ENCODE assay signal across 8 cellular contexts in the genomic region with DNA sequence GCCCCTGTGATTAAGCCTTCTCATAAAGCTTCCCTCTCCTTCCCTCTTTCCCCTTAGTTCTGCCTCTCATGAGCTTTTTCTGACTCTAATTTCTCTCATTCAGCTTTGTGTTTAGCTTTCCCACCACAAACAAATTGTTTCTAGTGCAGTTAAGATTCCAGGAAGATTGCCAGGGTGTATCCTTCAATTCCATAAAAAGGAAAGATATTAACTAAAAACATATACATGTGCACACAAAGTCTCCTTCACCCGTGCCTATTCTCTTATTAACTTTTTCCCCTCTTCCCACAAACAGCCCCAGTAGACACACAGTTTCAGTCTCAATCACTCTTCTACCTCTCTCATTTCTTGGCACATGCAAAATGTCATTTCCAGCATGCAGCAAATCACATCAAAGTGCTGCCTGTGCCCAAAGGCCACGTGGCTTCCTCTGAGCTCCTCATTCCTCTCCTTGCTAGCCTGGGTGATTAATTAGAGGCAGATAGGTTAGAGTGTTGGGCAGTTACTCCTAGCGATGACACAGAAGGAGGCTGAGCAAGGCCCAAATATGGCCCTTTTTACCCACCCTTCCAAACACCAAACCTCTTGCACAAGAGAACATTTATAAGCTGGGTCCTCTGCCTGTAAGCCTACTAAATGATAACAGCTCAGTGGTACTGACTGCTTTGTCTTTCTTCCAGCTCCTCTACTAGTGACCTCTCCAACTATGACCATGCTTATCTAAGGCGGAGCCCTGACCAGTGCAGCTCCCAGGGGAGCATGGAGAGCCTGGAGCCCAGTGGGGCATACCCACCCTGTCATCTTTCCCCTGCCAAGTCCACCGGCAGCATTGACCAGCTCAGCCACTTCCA.
DNase-seq lines count a peak whose midpoint lies in the region; ATAC-seq and TF ChIP-seq lines count a peak whose summit lies in the region.

No MANE protein-coding gene starts in this region.

- peak; percentile 15 for DNase-seq in activated T-cell treated with anti-CD3 and anti-CD28 coated beads for 48 hours (ENCODE audit: low read depth)
- no peak for DNase-seq in activated T-cell treated with anti-CD3 and anti-CD28 coated beads for 4 hours
- DNase-seq in WTC11 (ENCODE audit: low spot score) = no peak
- peak; percentile 65 for DNase-seq in iris pigment epithelial cell (ENCODE audit: low read depth)
- no peak for DNase-seq in type B pancreatic cell (ENCODE audit: extremely low spot score, unreplicated experiment)
- DNase-seq in islet precursor cell = no peak
- no peak for DNase-seq in 8988T

- H3K9me3 Mint-ChIP-seq in WTC11 = no peaks in the 10 kb centered on the region
- H3K9me3 Mint-ChIP-seq in type B pancreatic cell = no peaks in the 10 kb centered on the region

- CTCF ChIA-PET in WTC11 (lab: Charles Lee) = no interaction called here

- POLR2A ChIA-PET in WTC11 (lab: Charles Lee) = no interaction called here

- H3K4me1 Mint-ChIP-seq in WTC11 = peaks cover 10% of the 10 kb centered on the region
- peaks cover 40% of the 10 kb centered on the region for H3K4me1 Mint-ChIP-seq in type B pancreatic cell (ENCODE audit: unreplicated experiment)

- H3K36me3 Mint-ChIP-seq in WTC11 (peaks cover 30% of the 10 kb centered on the region), type B pancreatic cell (peaks cover 34% of the 10 kb centered on the region)

- H3K27me3 Mint-ChIP-seq in WTC11 (ENCODE audit: low read depth) (no peaks in the 10 kb centered on the region), type B pancreatic cell (no peaks in the 10 kb centered on the region)

- ATAC-seq in WTC11 (no peak), GM21423 (IDR thresholded peaks at IDR 0.05; ENCODE audit: unreplicated experiment) (no peak)

- H3K4me3 Mint-ChIP-seq in WTC11 = no peak overlapping the region
- H3K4me3 Mint-ChIP-seq in type B pancreatic cell = peak overlapping the region; percentile 18

- peak overlapping the region; percentile 31 for H3K27ac Mint-ChIP-seq in WTC11
- H3K27ac Mint-ChIP-seq in type B pancreatic cell = peak overlapping the region; percentile 33

- TF ChIP-seq CTCF in WTC11 (IDR thresholded peaks at IDR 0.05) = no peak
- no peak for TF ChIP-seq CTCF in type B pancreatic cell (conservative IDR thresholded peaks at IDR 0.05)

TF ChIP-seq in WTC11, 78 proteins besides CTCF, POLR2A, EP300 and RAD21:
- TF ChIP-seq EMX1 (CRISPR knock-in tag; IDR thresholded peaks at IDR 0.05) (no peak), GRHL2 (CRISPR knock-in tag; IDR thresholded peaks at IDR 0.05; ENCODE audit: insufficient replicate concordance, severe bottlenecking) (no peak), CREB1 (CRISPR knock-in tag; IDR thresholded peaks at IDR 0.05) (no peak), TP53 (CRISPR knock-in tag; IDR thresholded peaks at IDR 0.05) (no peak), JUN (CRISPR knock-in tag; IDR thresholded peaks at IDR 0.05) (no peak), NR1H2 (CRISPR knock-in tag; IDR thresholded peaks at IDR 0.05) (no peak), ZNF425 (CRISPR knock-in tag; conservative IDR thresholded peaks at IDR 0.05) (no peak), USF1 (CRISPR knock-in tag; IDR thresholded peaks at IDR 0.05) (no peak), NFATC4 (CRISPR knock-in tag; IDR thresholded peaks at IDR 0.05) (no peak), CBFB (CRISPR knock-in tag; IDR thresholded peaks at IDR 0.05; ENCODE audit: low read depth) (no peak), ZNF121 (CRISPR knock-in tag; IDR thresholded peaks at IDR 0.05) (no peak)
- TF ChIP-seq, protein P1, sequence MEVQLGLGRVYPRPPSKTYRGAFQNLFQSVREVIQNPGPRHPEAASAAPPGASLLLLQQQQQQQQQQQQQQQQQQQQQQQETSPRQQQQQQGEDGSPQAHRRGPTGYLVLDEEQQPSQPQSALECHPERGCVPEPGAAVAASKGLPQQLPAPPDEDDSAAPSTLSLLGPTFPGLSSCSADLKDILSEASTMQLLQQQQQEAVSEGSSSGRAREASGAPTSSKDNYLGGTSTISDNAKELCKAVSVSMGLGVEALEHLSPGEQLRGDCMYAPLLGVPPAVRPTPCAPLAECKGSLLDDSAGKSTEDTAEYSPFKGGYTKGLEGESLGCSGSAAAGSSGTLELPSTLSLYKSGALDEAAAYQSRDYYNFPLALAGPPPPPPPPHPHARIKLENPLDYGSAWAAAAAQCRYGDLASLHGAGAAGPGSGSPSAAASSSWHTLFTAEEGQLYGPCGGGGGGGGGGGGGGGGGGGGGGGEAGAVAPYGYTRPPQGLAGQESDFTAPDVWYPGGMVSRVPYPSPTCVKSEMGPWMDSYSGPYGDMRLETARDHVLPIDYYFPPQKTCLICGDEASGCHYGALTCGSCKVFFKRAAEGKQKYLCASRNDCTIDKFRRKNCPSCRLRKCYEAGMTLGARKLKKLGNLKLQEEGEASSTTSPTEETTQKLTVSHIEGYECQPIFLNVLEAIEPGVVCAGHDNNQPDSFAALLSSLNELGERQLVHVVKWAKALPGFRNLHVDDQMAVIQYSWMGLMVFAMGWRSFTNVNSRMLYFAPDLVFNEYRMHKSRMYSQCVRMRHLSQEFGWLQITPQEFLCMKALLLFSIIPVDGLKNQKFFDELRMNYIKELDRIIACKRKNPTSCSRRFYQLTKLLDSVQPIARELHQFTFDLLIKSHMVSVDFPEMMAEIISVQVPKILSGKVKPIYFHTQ (CRISPR knock-in tag; IDR thresholded peaks at IDR 0.05) = no peak
- TF ChIP-seq, protein P2, sequence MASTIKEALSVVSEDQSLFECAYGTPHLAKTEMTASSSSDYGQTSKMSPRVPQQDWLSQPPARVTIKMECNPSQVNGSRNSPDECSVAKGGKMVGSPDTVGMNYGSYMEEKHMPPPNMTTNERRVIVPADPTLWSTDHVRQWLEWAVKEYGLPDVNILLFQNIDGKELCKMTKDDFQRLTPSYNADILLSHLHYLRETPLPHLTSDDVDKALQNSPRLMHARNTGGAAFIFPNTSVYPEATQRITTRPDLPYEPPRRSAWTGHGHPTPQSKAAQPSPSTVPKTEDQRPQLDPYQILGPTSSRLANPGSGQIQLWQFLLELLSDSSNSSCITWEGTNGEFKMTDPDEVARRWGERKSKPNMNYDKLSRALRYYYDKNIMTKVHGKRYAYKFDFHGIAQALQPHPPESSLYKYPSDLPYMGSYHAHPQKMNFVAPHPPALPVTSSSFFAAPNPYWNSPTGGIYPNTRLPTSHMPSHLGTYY (CRISPR knock-in tag; IDR thresholded peaks at IDR 0.05) = no peak

Comparison
In these comparisons a context has a peak if more than half of its experiments do, and no peak if none do; other contexts are left out.
1. DNase-seq: peak in activated T-cell treated with anti-CD3 and anti-CD28 coated beads for 48 hours (single experiment) and iris pigment epithelial cell (single experiment); none in activated T-cell treated with anti-CD3 and anti-CD28 coated beads for 4 hours (single experiment), WTC11 (single experiment), type B pancreatic cell (single experiment), islet precursor cell (single experiment) and 8988T (single experiment).